2 cellular contexts compared by ENCODE assay signal in genomic region chr5:53545744-53546143, GRCh38.
TF ChIP-seq lines count a peak whose summit lies in the region.

No MANE protein-coding gene starts in this region.

TF ChIP-seq in A549, 52 proteins besides CTCF, POLR2A, EP300 and RAD21 (continued from another document):
- TF ChIP-seq ZC3H11A (IDR thresholded peaks at IDR 0.05) (no peak), HMGXB4 (CRISPR knock-in tag; IDR thresholded peaks at IDR 0.05; ENCODE audit: borderline replicate concordance) (no peak), BCL3 (IDR thresholded peaks at IDR 0.05) (no peak), SMC3 (IDR thresholded peaks at IDR 0.05) (no peak), ESRRA (IDR thresholded peaks at IDR 0.05; ENCODE audit: borderline replicate concordance, low read length) (no peak), RCOR1 (IDR thresholded peaks at IDR 0.05; ENCODE audit: low read depth, low read length) (no peak), RARB (CRISPR knock-in tag; IDR thresholded peaks at IDR 0.05) (no peak), NPAS2 (CRISPR knock-in tag; IDR thresholded peaks at IDR 0.05; ENCODE audit: borderline replicate concordance) (no peak), HOXB5 (CRISPR knock-in tag; IDR thresholded peaks at IDR 0.05) (no peak), RNF2 (IDR thresholded peaks at IDR 0.05; ENCODE audit: borderline replicate concordance, low read depth) (no peak), ATOH8 (CRISPR knock-in tag; IDR thresholded peaks at IDR 0.05; ENCODE audit: low read depth) (no peak), ELK1 (IDR thresholded peaks at IDR 0.05; ENCODE audit: low read depth, low read length) (no peak), CHD4 (IDR thresholded peaks at IDR 0.05; ENCODE audit: borderline replicate concordance) (no peak), JUNB (IDR thresholded peaks at IDR 0.05) (no peak), FOSL2 (IDR thresholded peaks at IDR 0.05) (no peak), FOSL2 (CRISPR knock-in tag; IDR thresholded peaks at IDR 0.05) (no peak), PBX3 (IDR thresholded peaks at IDR 0.05) (no peak), HEYL (CRISPR knock-in tag; IDR thresholded peaks at IDR 0.05) (no peak), TP53 (CRISPR knock-in tag; IDR thresholded peaks at IDR 0.05) (no peak)
TF ChIP-seq in A549: peak in this region for 0.

TF ChIP-seq in H1, 55 proteins besides CTCF, POLR2A, EP300 and RAD21 (continued from another document):
- TF ChIP-seq SIN3A (conservative IDR thresholded peaks at IDR 0.05 in 1 of 2, IDR thresholded peaks at IDR 0.05 in 1 of 2; ENCODE audit: low read depth in 1 of 2, low read length in 2 of 2) (0 out of 4 replicates have a peak, but pooled peaks have one; percentile 68 to 69), YY1 (IDR thresholded peaks at IDR 0.05; ENCODE audit: low read depth, low read length) (0 out of 2 replicates have a peak, but pooled peaks have one; percentile 13), ASH2L (IDR thresholded peaks at IDR 0.05; ENCODE audit: low read length) (no peak), CEBPB (IDR thresholded peaks at IDR 0.05; ENCODE audit: low read depth, low read length) (peak; percentile 31; the same call in 1 of the 2 replicates), NANOG (IDR thresholded peaks at IDR 0.05; ENCODE audit: insufficient read depth, low read depth, low read length, poor library complexity, severe bottlenecking) (peak; percentile 49), ATF3 (IDR thresholded peaks at IDR 0.05; ENCODE audit: insufficient read depth, low read depth, low read length) (0 out of 2 replicates have a peak, but pooled peaks have one; percentile 10), USF2 (IDR thresholded peaks at IDR 0.05; ENCODE audit: low read length) (peak; percentile 77), MAX (IDR thresholded peaks at IDR 0.05) (peak; percentile 55)
